11 cellular contexts compared by ENCODE assay signal in the genomic region with DNA sequence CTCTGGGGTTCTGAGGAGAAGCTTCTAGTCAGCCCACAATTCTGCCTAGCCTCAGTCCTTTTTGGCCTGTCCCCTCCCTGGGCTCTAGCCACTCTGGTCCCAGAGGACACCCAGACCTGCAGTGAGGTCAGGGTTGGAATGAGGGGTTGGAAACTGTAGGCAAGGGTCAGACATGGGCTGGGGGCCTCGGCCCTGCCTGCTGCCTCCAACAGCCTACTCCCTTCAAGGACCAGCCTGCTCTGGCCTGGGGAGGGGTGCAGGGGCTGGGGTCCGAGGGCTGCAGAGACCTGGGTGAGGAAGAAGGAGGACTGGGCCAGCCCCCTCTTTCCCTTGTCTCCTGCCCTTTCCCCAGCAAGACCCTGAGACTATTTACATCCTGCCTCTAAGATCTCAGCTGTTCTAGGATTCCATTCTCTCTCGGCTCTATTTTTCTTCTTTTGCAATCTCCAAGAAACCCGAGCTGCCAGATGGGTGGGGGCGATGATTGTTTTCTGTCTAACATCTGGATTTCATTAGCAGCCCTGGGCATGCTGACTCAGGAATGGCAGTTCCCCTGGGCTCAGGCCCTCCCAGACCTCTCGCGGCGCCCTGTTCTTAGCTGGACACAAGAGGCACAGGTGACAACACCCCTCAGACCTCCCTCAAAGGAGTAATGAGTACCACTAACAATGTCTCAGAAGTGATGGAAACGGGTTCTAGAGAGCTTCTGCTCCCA. TPM values are rescaled to one million over a fixed set of nuclear protein-coding genes. Genes with fewer than 3 reads are reported as not detected.
A peak's percentile ranks its signal among the peaks of the same experiment; 100 is the strongest.
DNase-seq lines count a peak whose midpoint lies in the region; ATAC-seq, FAIRE-seq and TF ChIP-seq lines count a peak whose summit lies in the region.
"Had no signal": no experiment of that assay in that cellular context is flagged by ENCODE, and none has a peak within 500 bp of the region (broad histone marks: within the 10 kb centered on the region; RNA-seq: fewer than 3 reads in every experiment).

No MANE protein-coding gene starts in this region.

- no peaks in the 10 kb centered on the region for H3K27me3 ChIP-seq in Peyer's patch

- peaks cover 0 to 8% (median 0%) of the 10 kb centered on the region in 3 donors for H3K36me3 ChIP-seq in Peyer's patch
- H3K36me3 ChIP-seq in urinary bladder (ENCODE audit: insufficient read depth) = no peaks in the 10 kb centered on the region

- ATAC-seq in GM21526 (IDR thresholded peaks at IDR 0.05; ENCODE audit: low FRiP score, unreplicated experiment) = no peak

- 39% methylated on average over 9 of the region's 9 CpGs for WGBS in urinary bladder

- H3K4me3 ChIP-seq in Peyer's patch (no peak overlapping the region), urinary bladder (ENCODE audit: low read depth, low read length) (no peak overlapping the region)

- no peak for TF ChIP-seq POLR2A in Peyer's patch (IDR thresholded peaks at IDR 0.05)

- H3K4me1 ChIP-seq in Peyer's patch (peaks cover 0 to 51% (median 0%) of the 10 kb centered on the region in 4 donors), urinary bladder (ENCODE audit: insufficient read depth) (no peaks in the 10 kb centered on the region)

- H3K27ac ChIP-seq in Peyer's patch = peak overlapping the region; percentile 3 to 75 (median 46)
- H3K27ac ChIP-seq in urinary bladder (ENCODE audit: low read depth) = peak overlapping the region; percentile 39
- H3K27ac ChIP-seq: HL-60 had no signal

- DNase-seq in Peyer's patch = no peak
- peak; percentile 84 for DNase-seq in myocyte (ENCODE audit: low read depth)
- no peak for DNase-seq in GM19238 (ENCODE audit: insufficient read length, low spot score)
- no peak for DNase-seq in GDM1 (lab: John Stamatoyannopoulos, UW)
- DNase-seq: activated naive CD4-positive, alpha-beta T cell treated with anti-CD3 and anti-CD28 coated beads, Interleukin-2, amount 50 U/mL, for 16 hours had no signal

- H3K9me3 ChIP-seq in Peyer's patch = no peaks in the 10 kb centered on the region

- peak; percentile 65 for FAIRE-seq in endometrium (lab: Jason Lieb, UNC)
- FAIRE-seq: GM12891, TTC549 had no signal

- TF ChIP-seq CTCF in Peyer's patch (IDR thresholded peaks at IDR 0.05) = no peak

RNA-seq across cellular contexts. Expression of a gene that starts 23.1 kb away (rescaled TPM):
- 10 to 100 TPM in 2 of 4 donors, 1 to 10 TPM in 2; 2.8 to 39.6 (median 9.3) TPM for total RNA-seq in Peyer's patch
- total RNA-seq in myocyte = 14.1 and 21.1 TPM in 2 replicates
- polyA plus RNA-seq in myocyte (2012) = 14.4 TPM
- 43.5 TPM for total RNA-seq in urinary bladder
- polyA plus RNA-seq in urinary bladder = 98.2 TPM
